ENCODE assay signal across 1 cellular context in the genomic region with DNA sequence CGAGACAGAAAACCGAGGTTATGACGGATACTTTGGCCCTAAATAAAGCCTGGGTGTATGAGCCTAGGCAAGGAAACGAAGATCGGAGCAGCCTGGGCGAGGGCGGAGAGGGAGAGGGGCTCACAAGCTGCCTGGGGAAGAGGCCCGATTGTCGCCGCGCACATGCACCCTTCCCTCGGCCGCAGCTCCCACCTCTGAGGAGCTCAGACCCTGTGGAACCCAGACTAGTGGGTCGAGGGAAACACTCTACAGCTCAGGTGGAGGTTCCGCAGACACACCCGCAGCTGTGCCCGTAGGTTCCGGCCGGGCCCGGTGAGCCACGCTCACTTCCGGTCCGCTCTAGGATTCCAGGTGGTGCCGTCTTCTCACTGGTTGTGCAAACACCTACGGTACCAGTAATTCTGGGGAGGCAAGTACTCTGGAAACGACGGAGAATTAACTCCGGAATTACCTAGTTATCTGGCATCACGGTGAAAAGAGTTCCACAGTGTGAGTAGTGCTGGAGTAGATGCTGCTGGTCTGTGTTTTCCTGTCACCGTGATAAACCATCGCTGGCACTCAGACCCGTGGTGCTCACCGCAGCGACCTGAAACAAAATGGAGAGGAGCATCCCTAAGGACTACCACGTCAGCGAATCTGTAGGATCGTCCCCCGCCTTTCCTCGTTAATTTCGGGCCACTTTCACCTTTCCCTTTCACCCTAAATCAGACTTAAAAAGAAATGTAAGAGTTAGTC.
TF ChIP-seq lines count a peak whose summit lies in the region.

No MANE protein-coding gene starts in this region.

TF ChIP-seq in H1, 55 proteins besides CTCF, POLR2A, EP300 and RAD21 (continued from another document):
- TF ChIP-seq MAFK (IDR thresholded peaks at IDR 0.05; ENCODE audit: low read depth, low read length) (0 out of 2 replicates have a peak, but pooled peaks have one; percentile 15), ZNF274 (IDR thresholded peaks at IDR 0.05; ENCODE audit: borderline replicate concordance, extremely low read depth, low read length) (no peak), NRF1 (IDR thresholded peaks at IDR 0.05; ENCODE audit: low read depth, low read length) (no peak), SIX5 (IDR thresholded peaks at IDR 0.05; ENCODE audit: low read depth, low read length) (no peak), HDAC6 (IDR thresholded peaks at IDR 0.05; ENCODE audit: low read depth, low read length) (no peak), FOSL1 (IDR thresholded peaks at IDR 0.05; ENCODE audit: insufficient read depth, low read depth, low read length) (no peak), EZH2 (IDR thresholded peaks at IDR 0.05; ENCODE audit: low read depth, low read length, severe bottlenecking) (no peak), SUZ12 (IDR thresholded peaks at IDR 0.05; ENCODE audit: low read length) (no peak), CBX8 (IDR thresholded peaks at IDR 0.05; ENCODE audit: borderline replicate concordance, low read depth, low read length) (no peak), POU5F1 (IDR thresholded peaks at IDR 0.05; ENCODE audit: low read depth, low read length) (no peak), BRCA1 (IDR thresholded peaks at IDR 0.05; ENCODE audit: low read depth, low read length) (no peak), TBP (IDR thresholded peaks at IDR 0.05; ENCODE audit: low read depth, low read length) (peak; percentile 96), BACH1 (IDR thresholded peaks at IDR 0.05; ENCODE audit: low read length) (no peak), JUND (IDR thresholded peaks at IDR 0.05; ENCODE audit: low read length) (no peak), KDM1A (IDR thresholded peaks at IDR 0.05; ENCODE audit: borderline replicate concordance, low read length) (no peak), RBBP5 (IDR thresholded peaks at IDR 0.05; ENCODE audit: borderline replicate concordance, low read depth, low read length) (peak; percentile 94), HDAC2 (IDR thresholded peaks at IDR 0.05; ENCODE audit: borderline replicate concordance in 1 of 2, low read depth in 2 of 2, low read length in 2 of 2) (peak in 1 of 2 experiments; percentile 36; a peak in 1 of 4 replicates), GTF2F1 (IDR thresholded peaks at IDR 0.05; ENCODE audit: borderline replicate concordance, low read depth, low read length) (peak; percentile 20; the same call in 1 of the 2 replicates), SP4 (IDR thresholded peaks at IDR 0.05; ENCODE audit: low read length) (no peak), SP1 (IDR thresholded peaks at IDR 0.05; ENCODE audit: low read depth, low read length) (no peak), TCF12 (IDR thresholded peaks at IDR 0.05; ENCODE audit: low read depth, low read length) (no peak), TAF1 (IDR thresholded peaks at IDR 0.05; ENCODE audit: low read depth, low read length) (peak; percentile 96), GABPA (IDR thresholded peaks at IDR 0.05; ENCODE audit: borderline replicate concordance, insufficient read depth, low read length) (peak; percentile 95), CREB1 (IDR thresholded peaks at IDR 0.05) (peak; percentile 72; the same call in 1 of the 2 replicates), YY1 (IDR thresholded peaks at IDR 0.05; ENCODE audit: low read depth, low read length) (peak; percentile 75), BCL11A (IDR thresholded peaks at IDR 0.05; ENCODE audit: low read depth in 2 of 2, low read length in 2 of 2) (no peak), CEBPB (IDR thresholded peaks at IDR 0.05; ENCODE audit: low read depth, low read length) (peak; percentile 55; the same call in 1 of the 2 replicates), KDM5A (IDR thresholded peaks at IDR 0.05; ENCODE audit: low read length) (no peak; the same call in 1 of the 2 replicates), EGR1 (IDR thresholded peaks at IDR 0.05; ENCODE audit: borderline replicate concordance, low read depth, low read length) (0 out of 2 replicates have a peak, but pooled peaks have one; percentile 42), ASH2L (IDR thresholded peaks at IDR 0.05; ENCODE audit: low read length) (peak; percentile 98), KDM4A (IDR thresholded peaks at IDR 0.05; ENCODE audit: low read depth, low read length, severe bottlenecking) (peak; percentile 73), PHF8 (conservative IDR thresholded peaks at IDR 0.05; ENCODE audit: low read depth, low read length) (peak; percentile 68), NANOG (IDR thresholded peaks at IDR 0.05; ENCODE audit: insufficient read depth, low read depth, low read length, poor library complexity, severe bottlenecking) (no peak)
- TF ChIP-seq, protein P1, sequence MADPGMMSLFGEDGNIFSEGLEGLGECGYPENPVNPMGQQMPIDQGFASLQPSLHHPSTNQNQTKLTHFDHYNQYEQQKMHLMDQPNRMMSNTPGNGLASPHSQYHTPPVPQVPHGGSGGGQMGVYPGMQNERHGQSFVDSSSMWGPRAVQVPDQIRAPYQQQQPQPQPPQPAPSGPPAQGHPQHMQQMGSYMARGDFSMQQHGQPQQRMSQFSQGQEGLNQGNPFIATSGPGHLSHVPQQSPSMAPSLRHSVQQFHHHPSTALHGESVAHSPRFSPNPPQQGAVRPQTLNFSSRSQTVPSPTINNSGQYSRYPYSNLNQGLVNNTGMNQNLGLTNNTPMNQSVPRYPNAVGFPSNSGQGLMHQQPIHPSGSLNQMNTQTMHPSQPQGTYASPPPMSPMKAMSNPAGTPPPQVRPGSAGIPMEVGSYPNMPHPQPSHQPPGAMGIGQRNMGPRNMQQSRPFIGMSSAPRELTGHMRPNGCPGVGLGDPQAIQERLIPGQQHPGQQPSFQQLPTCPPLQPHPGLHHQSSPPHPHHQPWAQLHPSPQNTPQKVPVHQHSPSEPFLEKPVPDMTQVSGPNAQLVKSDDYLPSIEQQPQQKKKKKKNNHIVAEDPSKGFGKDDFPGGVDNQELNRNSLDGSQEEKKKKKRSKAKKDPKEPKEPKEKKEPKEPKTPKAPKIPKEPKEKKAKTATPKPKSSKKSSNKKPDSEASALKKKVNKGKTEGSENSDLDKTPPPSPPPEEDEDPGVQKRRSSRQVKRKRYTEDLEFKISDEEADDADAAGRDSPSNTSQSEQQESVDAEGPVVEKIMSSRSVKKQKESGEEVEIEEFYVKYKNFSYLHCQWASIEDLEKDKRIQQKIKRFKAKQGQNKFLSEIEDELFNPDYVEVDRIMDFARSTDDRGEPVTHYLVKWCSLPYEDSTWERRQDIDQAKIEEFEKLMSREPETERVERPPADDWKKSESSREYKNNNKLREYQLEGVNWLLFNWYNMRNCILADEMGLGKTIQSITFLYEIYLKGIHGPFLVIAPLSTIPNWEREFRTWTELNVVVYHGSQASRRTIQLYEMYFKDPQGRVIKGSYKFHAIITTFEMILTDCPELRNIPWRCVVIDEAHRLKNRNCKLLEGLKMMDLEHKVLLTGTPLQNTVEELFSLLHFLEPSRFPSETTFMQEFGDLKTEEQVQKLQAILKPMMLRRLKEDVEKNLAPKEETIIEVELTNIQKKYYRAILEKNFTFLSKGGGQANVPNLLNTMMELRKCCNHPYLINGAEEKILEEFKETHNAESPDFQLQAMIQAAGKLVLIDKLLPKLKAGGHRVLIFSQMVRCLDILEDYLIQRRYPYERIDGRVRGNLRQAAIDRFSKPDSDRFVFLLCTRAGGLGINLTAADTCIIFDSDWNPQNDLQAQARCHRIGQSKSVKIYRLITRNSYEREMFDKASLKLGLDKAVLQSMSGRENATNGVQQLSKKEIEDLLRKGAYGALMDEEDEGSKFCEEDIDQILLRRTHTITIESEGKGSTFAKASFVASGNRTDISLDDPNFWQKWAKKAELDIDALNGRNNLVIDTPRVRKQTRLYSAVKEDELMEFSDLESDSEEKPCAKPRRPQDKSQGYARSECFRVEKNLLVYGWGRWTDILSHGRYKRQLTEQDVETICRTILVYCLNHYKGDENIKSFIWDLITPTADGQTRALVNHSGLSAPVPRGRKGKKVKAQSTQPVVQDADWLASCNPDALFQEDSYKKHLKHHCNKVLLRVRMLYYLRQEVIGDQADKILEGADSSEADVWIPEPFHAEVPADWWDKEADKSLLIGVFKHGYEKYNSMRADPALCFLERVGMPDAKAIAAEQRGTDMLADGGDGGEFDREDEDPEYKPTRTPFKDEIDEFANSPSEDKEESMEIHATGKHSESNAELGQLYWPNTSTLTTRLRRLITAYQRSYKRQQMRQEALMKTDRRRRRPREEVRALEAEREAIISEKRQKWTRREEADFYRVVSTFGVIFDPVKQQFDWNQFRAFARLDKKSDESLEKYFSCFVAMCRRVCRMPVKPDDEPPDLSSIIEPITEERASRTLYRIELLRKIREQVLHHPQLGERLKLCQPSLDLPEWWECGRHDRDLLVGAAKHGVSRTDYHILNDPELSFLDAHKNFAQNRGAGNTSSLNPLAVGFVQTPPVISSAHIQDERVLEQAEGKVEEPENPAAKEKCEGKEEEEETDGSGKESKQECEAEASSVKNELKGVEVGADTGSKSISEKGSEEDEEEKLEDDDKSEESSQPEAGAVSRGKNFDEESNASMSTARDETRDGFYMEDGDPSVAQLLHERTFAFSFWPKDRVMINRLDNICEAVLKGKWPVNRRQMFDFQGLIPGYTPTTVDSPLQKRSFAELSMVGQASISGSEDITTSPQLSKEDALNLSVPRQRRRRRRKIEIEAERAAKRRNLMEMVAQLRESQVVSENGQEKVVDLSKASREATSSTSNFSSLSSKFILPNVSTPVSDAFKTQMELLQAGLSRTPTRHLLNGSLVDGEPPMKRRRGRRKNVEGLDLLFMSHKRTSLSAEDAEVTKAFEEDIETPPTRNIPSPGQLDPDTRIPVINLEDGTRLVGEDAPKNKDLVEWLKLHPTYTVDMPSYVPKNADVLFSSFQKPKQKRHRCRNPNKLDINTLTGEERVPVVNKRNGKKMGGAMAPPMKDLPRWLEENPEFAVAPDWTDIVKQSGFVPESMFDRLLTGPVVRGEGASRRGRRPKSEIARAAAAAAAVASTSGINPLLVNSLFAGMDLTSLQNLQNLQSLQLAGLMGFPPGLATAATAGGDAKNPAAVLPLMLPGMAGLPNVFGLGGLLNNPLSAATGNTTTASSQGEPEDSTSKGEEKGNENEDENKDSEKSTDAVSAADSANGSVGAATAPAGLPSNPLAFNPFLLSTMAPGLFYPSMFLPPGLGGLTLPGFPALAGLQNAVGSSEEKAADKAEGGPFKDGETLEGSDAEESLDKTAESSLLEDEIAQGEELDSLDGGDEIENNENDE (IDR thresholded peaks at IDR 0.05; ENCODE audit: insufficient replicate concordance, low read length): no peak
- TF ChIP-seq, protein P2, sequence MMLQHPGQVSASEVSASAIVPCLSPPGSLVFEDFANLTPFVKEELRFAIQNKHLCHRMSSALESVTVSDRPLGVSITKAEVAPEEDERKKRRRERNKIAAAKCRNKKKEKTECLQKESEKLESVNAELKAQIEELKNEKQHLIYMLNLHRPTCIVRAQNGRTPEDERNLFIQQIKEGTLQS (IDR thresholded peaks at IDR 0.05; ENCODE audit: insufficient read depth, low read depth, low read length): no peak
- TF ChIP-seq, protein P3, sequence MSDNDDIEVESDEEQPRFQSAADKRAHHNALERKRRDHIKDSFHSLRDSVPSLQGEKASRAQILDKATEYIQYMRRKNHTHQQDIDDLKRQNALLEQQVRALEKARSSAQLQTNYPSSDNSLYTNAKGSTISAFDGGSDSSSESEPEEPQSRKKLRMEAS (IDR thresholded peaks at IDR 0.05): peak; percentile 75
- TF ChIP-seq, protein P4, sequence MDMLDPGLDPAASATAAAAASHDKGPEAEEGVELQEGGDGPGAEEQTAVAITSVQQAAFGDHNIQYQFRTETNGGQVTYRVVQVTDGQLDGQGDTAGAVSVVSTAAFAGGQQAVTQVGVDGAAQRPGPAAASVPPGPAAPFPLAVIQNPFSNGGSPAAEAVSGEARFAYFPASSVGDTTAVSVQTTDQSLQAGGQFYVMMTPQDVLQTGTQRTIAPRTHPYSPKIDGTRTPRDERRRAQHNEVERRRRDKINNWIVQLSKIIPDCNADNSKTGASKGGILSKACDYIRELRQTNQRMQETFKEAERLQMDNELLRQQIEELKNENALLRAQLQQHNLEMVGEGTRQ (IDR thresholded peaks at IDR 0.05; ENCODE audit: low read length): no peak
- TF ChIP-seq, protein P5, sequence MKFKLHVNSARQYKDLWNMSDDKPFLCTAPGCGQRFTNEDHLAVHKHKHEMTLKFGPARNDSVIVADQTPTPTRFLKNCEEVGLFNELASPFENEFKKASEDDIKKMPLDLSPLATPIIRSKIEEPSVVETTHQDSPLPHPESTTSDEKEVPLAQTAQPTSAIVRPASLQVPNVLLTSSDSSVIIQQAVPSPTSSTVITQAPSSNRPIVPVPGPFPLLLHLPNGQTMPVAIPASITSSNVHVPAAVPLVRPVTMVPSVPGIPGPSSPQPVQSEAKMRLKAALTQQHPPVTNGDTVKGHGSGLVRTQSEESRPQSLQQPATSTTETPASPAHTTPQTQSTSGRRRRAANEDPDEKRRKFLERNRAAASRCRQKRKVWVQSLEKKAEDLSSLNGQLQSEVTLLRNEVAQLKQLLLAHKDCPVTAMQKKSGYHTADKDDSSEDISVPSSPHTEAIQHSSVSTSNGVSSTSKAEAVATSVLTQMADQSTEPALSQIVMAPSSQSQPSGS (IDR thresholded peaks at IDR 0.05; ENCODE audit: low read length): peak; percentile 56; the same call in 1 of the 2 replicates
